8 cellular contexts compared by ENCODE assay signal in the genomic region with DNA sequence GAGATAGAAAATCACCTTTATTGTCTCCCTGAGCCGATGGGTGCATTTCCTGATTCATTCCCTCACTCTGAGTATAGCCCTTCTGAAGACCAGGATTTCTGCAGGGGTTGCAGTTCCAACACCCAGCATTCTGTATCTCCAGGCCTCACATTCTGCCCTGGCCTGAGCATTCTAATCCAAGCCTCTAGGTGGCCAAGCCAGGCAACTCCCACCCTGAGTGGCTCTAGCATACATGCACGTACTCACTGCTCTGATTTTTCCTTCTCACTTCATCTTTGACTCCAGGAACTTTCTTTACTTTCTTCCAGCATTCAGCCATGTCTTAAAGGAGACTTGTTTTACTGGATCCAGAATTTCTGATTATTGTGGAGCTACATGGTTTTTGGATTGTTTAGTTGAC.
DNase-seq lines count a peak whose midpoint lies in the region; ATAC-seq and TF ChIP-seq lines count a peak whose summit lies in the region.

No MANE protein-coding gene starts in this region.

- DNase-seq in AG04449 (ENCODE audit: low read depth, low spot score): no peak
- peak; percentile 34 for DNase-seq in GM10248 (ENCODE audit: extremely low spot score)
- peak; percentile 4 to 65 for DNase-seq in NCI-H446 (lab: John Stamatoyannopoulos, UW)
- peak; percentile 39 for DNase-seq in cerebellar cortex (ENCODE audit: low spot score)
- peak in 1 of 3 donors; percentile 30 for DNase-seq in mucosa of descending colon
- no peak for DNase-seq in dorsolateral prefrontal cortex
- DNase-seq in NOMO-1 treated with dmso at 0.1 percent for 144 hours (lab: John Stamatoyannopoulos, UW; ENCODE audit: unreplicated experiment): no peak

- no peaks in the 10 kb centered on the region for H3K27me3 ChIP-seq in dorsolateral prefrontal cortex

- POLR2A ChIA-PET in AG04449 (lab: Yijun Ruan, JAX): no interaction called here
- POLR2A ChIA-PET in GM10248 (lab: Yijun Ruan, JAX): no interaction called here

- no peak overlapping the region for H3K27ac ChIP-seq in dorsolateral prefrontal cortex

- no peaks in the 10 kb centered on the region for H3K9me3 ChIP-seq in mucosa of descending colon

- ATAC-seq in HG02678 (IDR thresholded peaks at IDR 0.05; ENCODE audit: unreplicated experiment) (peak; percentile 73), mucosa of descending colon (peak; percentile 68)

- TF ChIP-seq CTCF in AG04449 (IDR thresholded peaks at IDR 0.05; ENCODE audit: insufficient read depth, low read length, missing control alignments) (peak; percentile 52), GM10248 (IDR thresholded peaks at IDR 0.05; ENCODE audit: control extremely low read depth, extremely low read depth, low read depth, missing control alignments) (peak; percentile 26), mucosa of descending colon (IDR thresholded peaks at IDR 0.05) (peak; percentile 15), dorsolateral prefrontal cortex (IDR thresholded peaks at IDR 0.05 in 54 of 56, conservative IDR thresholded peaks at IDR 0.05 in 2 of 56; ENCODE audit: low read depth in 1 of 56, partially characterized antibody in 56 of 56) (peak in 24 of 56 donors; percentile 8 to 47 (median 22))

- intact Hi-C loops in mucosa of descending colon (cut with DNase I, micrococcal nuclease): loop anchor here (5.0 to 10.0 kb wide), 3 partner anchors 339 to 567 kb away; no protein-coding TSS in a partner anchor
- intact Hi-C loops in dorsolateral prefrontal cortex (cut with DNase I): loop anchor here (5.0 to 10.0 kb wide), 3 partner anchors 109 to 567 kb away; partner anchors contain the start of gene CERS6 (in 1 of the 2)

- H3K36me3 ChIP-seq in mucosa of descending colon (ENCODE audit: low read depth): no peaks in the 10 kb centered on the region

- H3K4me3 ChIP-seq in AG04449 (ENCODE audit: low read depth, low read length): no peak overlapping the region
- H3K4me3 ChIP-seq in mucosa of descending colon: no peak overlapping the region
- H3K4me3 ChIP-seq in dorsolateral prefrontal cortex: no peak overlapping the region

- H3K4me1 ChIP-seq in mucosa of descending colon (ENCODE audit: low read depth): no peaks in the 10 kb centered on the region

- CTCF ChIA-PET in AG04449 (lab: Yijun Ruan, JAX): interaction anchor here (0.8 to 7.9 kb wide), 14 partner anchors 9 to 573 kb away, joined by 3 to 87 read pairs (median 4); no protein-coding TSS in a partner anchor
- CTCF ChIA-PET in GM10248 (lab: Yijun Ruan, JAX): interaction anchor here (0.7 to 6.1 kb wide), 18 partner anchors 8 to 577 kb away, joined by 3 to 50 read pairs (median 4); no protein-coding TSS in a partner anchor

Comparison
In these comparisons a context has a peak if more than half of its experiments do, and no peak if none do; other contexts are left out.
1. DNase-seq: peak in GM10248 (single experiment), NCI-H446 (2 of 2) and cerebellar cortex (single experiment); none in AG04449 (single experiment), dorsolateral prefrontal cortex (0 of 10) and NOMO-1 treated with dmso at 0.1 percent for 144 hours (single experiment).